18 cellular contexts compared by ENCODE assay signal in the genomic region with DNA sequence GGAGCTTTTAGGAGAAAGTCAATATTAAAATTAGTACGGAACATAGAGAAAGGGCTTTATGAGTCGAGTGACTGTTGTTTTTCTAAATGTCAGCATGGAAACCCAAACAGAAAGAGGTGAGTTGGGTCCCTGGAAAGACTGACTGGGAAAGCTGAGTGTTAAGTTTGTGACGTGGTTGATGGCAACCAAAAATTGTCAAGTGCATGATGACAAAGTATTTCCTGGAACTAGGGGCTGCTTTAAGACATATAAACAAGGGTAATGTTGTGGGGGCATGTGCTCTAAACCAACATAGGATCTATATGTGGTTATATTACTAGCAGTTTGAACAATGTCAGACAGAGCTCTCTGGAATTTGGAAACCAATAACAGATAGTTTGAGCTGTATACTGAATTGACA.
"Had no signal": no experiment of that assay in that cellular context is flagged by ENCODE, and none has a peak within 500 bp of the region (broad histone marks: within the 10 kb centered on the region; RNA-seq: fewer than 3 reads in every experiment).

No MANE protein-coding gene starts in this region.

- H3K27ac ChIP-seq: colonic mucosa, heart left ventricle, parathyroid adenoma, testis, upper lobe of right lung had no signal

- H3K36me3 ChIP-seq: colonic mucosa, heart left ventricle, upper lobe of right lung had no signal

- H3K79me2 ChIP-seq: parathyroid adenoma had no signal

- H3K9me3 Mint-ChIP-seq: activated B cell treated with CpG ODN at 0.5 μM for 24 hours, naive B cell had no signal

- DNase-seq: activated B cell treated with CpG ODN at 0.5 μM for 24 hours; activated effector memory CD4-positive, alpha-beta T cell treated with Interleukin-2 at 50 U/mL for 16 hours; caudate nucleus; colonic mucosa; heart left ventricle; left colon; midbrain; naive B cell; Right ventricle myocardium superior; SK-N-SH; stimulated activated naive CD4-positive, alpha-beta T cell treated with Interleukin-2 at 50 U/mL for 16 hours; testis; upper lobe of right lung had no signal

- H3K4me1 Mint-ChIP-seq: activated B cell treated with CpG ODN at 0.5 μM for 24 hours had no signal

- H3K9me3 ChIP-seq: colonic mucosa, heart left ventricle, SK-N-SH, testis, upper lobe of right lung had no signal

- H3K36me3 Mint-ChIP-seq: naive B cell had no signal

- H3K4me1 ChIP-seq: colonic mucosa, heart left ventricle, parathyroid adenoma, testis, upper lobe of right lung had no signal

- ATAC-seq: heart left ventricle, left colon, upper lobe of right lung had no signal

- H3K27me3 ChIP-seq: colonic mucosa, testis, upper lobe of right lung had no signal

- H3K4me3 Mint-ChIP-seq: activated B cell treated with CpG ODN at 0.5 μM for 24 hours, naive B cell had no signal

- H2AFZ ChIP-seq: parathyroid adenoma had no signal

- H3K27ac Mint-ChIP-seq: activated B cell treated with CpG ODN at 0.5 μM for 24 hours had no signal

- H3K9ac ChIP-seq: parathyroid adenoma, SK-N-SH had no signal

- H3K4me3 ChIP-seq: colonic mucosa, heart left ventricle, lung, testis, upper lobe of right lung had no signal

- H3K4me2 ChIP-seq: SK-N-SH had no signal

- FAIRE-seq: endothelial cell of umbilical vein, frontal cortex, TTC549 had no signal
